Comparison of ENCODE assay signal across 17 cellular contexts in the genomic region with DNA sequence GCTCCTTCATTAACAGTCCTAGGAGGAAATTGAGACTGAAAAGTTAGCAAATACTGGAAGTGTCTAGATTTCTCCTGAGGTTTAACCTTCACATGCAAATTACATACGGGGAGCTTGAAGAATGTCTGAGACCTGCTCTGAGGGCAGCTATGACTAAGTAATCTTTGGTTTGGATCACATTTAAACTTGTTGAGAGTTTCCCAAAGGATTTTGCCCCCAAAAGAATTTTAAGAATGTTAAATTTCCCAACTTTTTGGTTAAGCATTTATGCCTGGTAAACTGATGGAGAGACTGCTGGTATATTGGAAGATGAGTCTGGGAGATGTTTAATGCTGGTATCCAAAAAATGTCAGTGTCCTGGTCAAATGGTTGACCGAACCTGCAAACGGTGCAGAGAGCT.
DNase-seq lines count a peak whose midpoint lies in the region; ATAC-seq and TF ChIP-seq lines count a peak whose summit lies in the region.
"Had no signal": no experiment of that assay in that cellular context is flagged by ENCODE, and none has a peak within 500 bp of the region (broad histone marks: within the 10 kb centered on the region; RNA-seq: fewer than 3 reads in every experiment).

No MANE protein-coding gene starts in this region.

- no peaks in the 10 kb centered on the region for H3K9me2 ChIP-seq in Karpas-422 (replicated peaks; ENCODE audit: insufficient read depth, low read length)

- H3K9ac ChIP-seq in Karpas-422 (ENCODE audit: low read length): no peak overlapping the region

- no peak for TF ChIP-seq CTCF in AG10803 (conservative IDR thresholded peaks at IDR 0.05; ENCODE audit: low read length)

- no peak overlapping the region for H2AFZ ChIP-seq in Karpas-422 (ENCODE audit: low read length)
- H2AFZ ChIP-seq: hepatocyte had no signal

- peak overlapping the region; percentile 21 for H3K4me2 ChIP-seq in Karpas-422 (ENCODE audit: low read depth, low read length, poor library complexity, severe bottlenecking)
- H3K4me2 ChIP-seq: hepatocyte had no signal

- H3K4me1 ChIP-seq in Karpas-422 (ENCODE audit: low read length): peaks cover 21% of the 10 kb centered on the region

- H4K20me1 ChIP-seq in Karpas-422 (ENCODE audit: insufficient read depth, low read depth, low read length): peaks cover 52% of the 10 kb centered on the region

- ATAC-seq in GM21786 (IDR thresholded peaks at IDR 0.05; ENCODE audit: unreplicated experiment) (no peak), GM21423 (IDR thresholded peaks at IDR 0.05; ENCODE audit: unreplicated experiment) (no peak)
- ATAC-seq: activated T-cell treated with anti-CD3 and anti-CD28 coated beads, Interleukin-2, amount 50 U/mL, for 4 hours had no signal

- no peaks in the 10 kb centered on the region for H3K9me3 ChIP-seq in Karpas-422 (ENCODE audit: low read length)
- H3K9me3 ChIP-seq: lower lobe of right lung had no signal

- no peaks in the 10 kb centered on the region for H3K36me3 ChIP-seq in Karpas-422 (ENCODE audit: insufficient read depth, low read length)

- DNase-seq in AG10803 (ENCODE audit: low read depth): peak; percentile 84
- no peak for DNase-seq in Karpas-422
- DNase-seq in fibroblast of gingiva (ENCODE audit: low read depth): peak; percentile 19
- DNase-seq in renal cortical epithelial cell (ENCODE audit: low read depth): peak; percentile 84
- no peak for DNase-seq in NK-92 (lab: John Stamatoyannopoulos, UW; ENCODE audit: unreplicated experiment)
- DNase-seq in mesenteric fat pad (ENCODE audit: low spot score): no peak
- DNase-seq: activated CD4-positive, CD25-positive, alpha-beta regulatory T cell treated with anti-CD3 and anti-CD28 coated beads, Interleukin-2, amount 50 U/mL, for 72 hours; activated naive CD4-positive, alpha-beta T cell treated with anti-CD3 and anti-CD28 coated beads, Interleukin-2, amount 10 ng/mL, durations not matched to agents 7 days and 5 days; activated T-cell treated with anti-CD3 and anti-CD28 coated beads, Interleukin-2, amount 50 U/mL, for 4 hours; effector memory CD4-positive, alpha-beta T cell; lower lobe of right lung; NCI-H1694; NCI-H2171 treated with DMSO at 0.1 percent for 48 hours; stimulated activated CD4-positive, alpha-beta T cell treated with anti-CD3 and anti-CD28 coated beads, Interleukin-12 subunit alpha, Interleukin-12 subunit beta, amount 100 ng/mL, for 4 hours had no signal

- no peaks in the 10 kb centered on the region for H3K79me2 ChIP-seq in Karpas-422 (ENCODE audit: low read length)

- H3K4me3 ChIP-seq in AG10803 (ENCODE audit: low read length): no peak overlapping the region
- H3K4me3 ChIP-seq in Karpas-422 (ENCODE audit: low read length): no peak overlapping the region
- H3K4me3 ChIP-seq: hepatocyte, lower lobe of right lung had no signal

- H3K27ac ChIP-seq in Karpas-422 (ENCODE audit: low read length): no peak overlapping the region
- H3K27ac ChIP-seq: hepatocyte, lower lobe of right lung had no signal

- no peaks in the 10 kb centered on the region for H3K27me3 ChIP-seq in Karpas-422 (ENCODE audit: low read length)
- H3K27me3 ChIP-seq: hepatocyte had no signal

Comparison
In these comparisons a context has a peak if more than half of its experiments do, and no peak if none do; other contexts are left out.
1. DNase-seq: peak in AG10803 (single experiment), fibroblast of gingiva (single experiment) and renal cortical epithelial cell (single experiment); none in Karpas-422 (single experiment), NK-92 (single experiment) and mesenteric fat pad (single experiment).